11 cellular contexts compared by ENCODE assay signal in genomic region chr5:134552301-134552700, GRCh38. TPM values are rescaled to one million over a fixed set of nuclear protein-coding genes. Genes with fewer than 3 reads are reported as not detected.
A peak's percentile ranks its signal among the peaks of the same experiment; 100 is the strongest.
DNase-seq lines count a peak whose midpoint lies in the region; ATAC-seq, FAIRE-seq and TF ChIP-seq lines count a peak whose summit lies in the region.
"Had no signal": no experiment of that assay in that cellular context is flagged by ENCODE, and none has a peak within 500 bp of the region (broad histone marks: within the 10 kb centered on the region; RNA-seq: fewer than 3 reads in every experiment).

No MANE protein-coding gene starts in this region.

- H3K4me1 ChIP-seq in keratinocyte (ENCODE audit: control insufficient read depth, extremely low read depth, insufficient read depth, low read length) (peaks cover 54% of the 10 kb centered on the region), upper lobe of right lung (peaks cover 40% of the 10 kb centered on the region)

- FAIRE-seq in keratinocyte (lab: Jason Lieb, UNC): no peak

- in situ Hi-C loops in astrocyte of the spinal cord (cut with HindIII; ENCODE audit: low sequenced_read_pairs): no loop called here

- peaks cover 4 to 31% of the 10 kb centered on the region in 2 experiments for H3K36me3 ChIP-seq in keratinocyte (ENCODE audit: control insufficient read depth in 2 of 2, extremely low read depth in 1 of 2, insufficient read depth in 2 of 2, low read length in 2 of 2)
- peaks cover 39% of the 10 kb centered on the region for H3K36me3 ChIP-seq in upper lobe of right lung
- H3K36me3 ChIP-seq: BE2C had no signal

- peaks cover 3% of the 10 kb centered on the region for H3K79me2 ChIP-seq in keratinocyte (ENCODE audit: control insufficient read depth, insufficient read depth, low read length)

- ATAC-seq in activated T-cell treated with anti-CD3 and anti-CD28 coated beads, Interleukin-2, amount 50 U/mL, for 72 hours (replicated peaks in 1 of 2): no peak
- peak; percentile 24 for ATAC-seq in upper lobe of right lung

- no peak overlapping the region for H3K9ac ChIP-seq in keratinocyte (ENCODE audit: control insufficient read depth, extremely low read depth, insufficient read depth, low read length)

- no peak for TF ChIP-seq CTCF in astrocyte of the spinal cord (IDR thresholded peaks at IDR 0.05; ENCODE audit: low read depth, low read length)
- TF ChIP-seq CTCF in keratinocyte (optimal IDR thresholded peaks at IDR 0.05 in 1 of 3, IDR thresholded peaks at IDR 0.05 in 1 of 3, conservative IDR thresholded peaks at IDR 0.05 in 1 of 3; ENCODE audit: extremely low read depth in 1 of 3, insufficient read depth in 2 of 3, low read length in 3 of 3): no peak
- TF ChIP-seq CTCF in upper lobe of right lung (IDR thresholded peaks at IDR 0.05): no peak

- no peaks in the 10 kb centered on the region for H3K9me3 ChIP-seq in keratinocyte (ENCODE audit: control insufficient read depth, low read depth, low read length)
- H3K9me3 ChIP-seq in upper lobe of right lung: no peaks in the 10 kb centered on the region
- H3K9me3 ChIP-seq: BE2C had no signal

- no peak for DNase-seq in activated T-cell treated with anti-CD3 and anti-CD28 coated beads, Interleukin-2, amount 50 U/mL, for 24 hours
- no peak for DNase-seq in activated T-cell treated with anti-CD3 and anti-CD28 coated beads, Interleukin-2, amount 50 U/mL, for 72 hours
- DNase-seq in astrocyte of the spinal cord (ENCODE audit: low read depth, low spot score): peak; percentile 96
- DNase-seq in keratinocyte (ENCODE audit: low read depth, low spot score): no peak
- DNase-seq in upper lobe of right lung: no peak
- no peak for DNase-seq in GDM1 (lab: John Stamatoyannopoulos, UW)
- DNase-seq in NCI-H345 treated with DMSO at 0.1 percent for 48 hours (lab: John Stamatoyannopoulos, UW; ENCODE audit: unreplicated experiment): no peak
- no peak for DNase-seq in activated gamma-delta T cell (lab: John Stamatoyannopoulos, UW)
- DNase-seq: BE2C, NCI-H69 had no signal

- H3K4me3 Mint-ChIP-seq in activated T-cell treated with anti-CD3 and anti-CD28 coated beads, Interleukin-2, amount 50 U/mL, for 24 hours: no peak overlapping the region
- no peak overlapping the region for H3K4me3 Mint-ChIP-seq in activated T-cell treated with anti-CD3 and anti-CD28 coated beads, Interleukin-2, amount 50 U/mL, for 72 hours

- H3K4me3 ChIP-seq in astrocyte of the spinal cord (ENCODE audit: low read depth, low read length) (no peak overlapping the region), keratinocyte (ENCODE audit: control insufficient read depth in 2 of 3, extremely low read depth in 1 of 3, insufficient read depth in 2 of 3, low read depth in 1 of 3, low read length in 3 of 3) (no peak overlapping the region), upper lobe of right lung (no peak overlapping the region)
- H3K4me3 ChIP-seq: skin epidermis had no signal

- H4K20me1 ChIP-seq in keratinocyte (ENCODE audit: control insufficient read depth, extremely low read depth, insufficient read depth, low read length): peaks cover 4% of the 10 kb centered on the region

- H3K9me3 Mint-ChIP-seq in activated T-cell treated with anti-CD3 and anti-CD28 coated beads, Interleukin-2, amount 50 U/mL, for 24 hours: no peaks in the 10 kb centered on the region
- H3K9me3 Mint-ChIP-seq in activated T-cell treated with anti-CD3 and anti-CD28 coated beads, Interleukin-2, amount 50 U/mL, for 72 hours: no peaks in the 10 kb centered on the region

- H3K27me3 Mint-ChIP-seq in activated T-cell treated with anti-CD3 and anti-CD28 coated beads, Interleukin-2, amount 50 U/mL, for 24 hours: no peaks in the 10 kb centered on the region
- no peaks in the 10 kb centered on the region for H3K27me3 Mint-ChIP-seq in activated T-cell treated with anti-CD3 and anti-CD28 coated beads, Interleukin-2, amount 50 U/mL, for 72 hours (ENCODE audit: low read depth)

- H3K27ac ChIP-seq in keratinocyte (ENCODE audit: control insufficient read depth, insufficient read depth, low read length) (no peak overlapping the region), upper lobe of right lung (peak overlapping the region; percentile 24)

- H2AFZ ChIP-seq in keratinocyte (ENCODE audit: control insufficient read depth, low read length): no peak overlapping the region

- H3K36me3 Mint-ChIP-seq in activated T-cell treated with anti-CD3 and anti-CD28 coated beads, Interleukin-2, amount 50 U/mL, for 24 hours (ENCODE audit: low read depth): peaks cover 85% of the 10 kb centered on the region
- peaks cover 8 to 16% of the 10 kb centered on the region in 2 donors for H3K36me3 Mint-ChIP-seq in activated T-cell treated with anti-CD3 and anti-CD28 coated beads, Interleukin-2, amount 50 U/mL, for 72 hours (ENCODE audit: insufficient read depth in 2 of 2)

- intact Hi-C loops in upper lobe of right lung (cut with DNase I): no loop called here

- H3K4me1 Mint-ChIP-seq in activated T-cell treated with anti-CD3 and anti-CD28 coated beads, Interleukin-2, amount 50 U/mL, for 24 hours (ENCODE audit: low read depth): peaks cover 71% of the 10 kb centered on the region
- H3K4me1 Mint-ChIP-seq in activated T-cell treated with anti-CD3 and anti-CD28 coated beads, Interleukin-2, amount 50 U/mL, for 72 hours (ENCODE audit: low read depth): peaks cover 64% of the 10 kb centered on the region

- H3K27ac Mint-ChIP-seq in activated T-cell treated with anti-CD3 and anti-CD28 coated beads, Interleukin-2, amount 50 U/mL, for 24 hours: peak overlapping the region; percentile 79
- H3K27ac Mint-ChIP-seq in activated T-cell treated with anti-CD3 and anti-CD28 coated beads, Interleukin-2, amount 50 U/mL, for 72 hours: no peak overlapping the region

- peaks cover 8% of the 10 kb centered on the region for H3K9me1 ChIP-seq in keratinocyte (ENCODE audit: control insufficient read depth, extremely low read depth, insufficient read depth, low read length)

- H3K4me2 ChIP-seq in keratinocyte (ENCODE audit: control insufficient read depth, extremely low read depth, insufficient read depth, low read depth, low read length): peak overlapping the region; percentile 22

- dilution Hi-C loops in keratinocyte (cut with MboI; ENCODE audit: extremely low pct_ligation_motif_present, low sequenced_read_pairs): no loop called here

- H3K27me3 ChIP-seq in keratinocyte (ENCODE audit: control insufficient read depth, extremely low read depth, insufficient read depth, low read length) (no peaks in the 10 kb centered on the region), upper lobe of right lung (no peaks in the 10 kb centered on the region)
- H3K27me3 ChIP-seq: BE2C had no signal

RNA-seq across cellular contexts. Expression of gene JADE2, which starts 26.8 kb away (rescaled TPM):
- 10 to 100 TPM; 87.0 to 88.8 TPM for total RNA-seq in activated T-cell treated with anti-CD3 and anti-CD28 coated beads, Interleukin-2, amount 50 U/mL, for 72 hours
- 8.4 to 15.5 TPM (median 11.1 TPM) in 3 replicates for polyA plus RNA-seq in keratinocyte
- polyA plus RNA-seq in keratinocyte (2011; ENCODE audit: low read depth): 3.3 TPM
- 6.2 and 10.7 TPM in 2 replicates for polyA plus RNA-seq in keratinocyte (2011; cell fraction: cytosol; rRNA removed)
- 13.5 and 16.0 TPM in 2 replicates for polyA plus RNA-seq in keratinocyte (2011; cell fraction: nucleus; rRNA removed)
- 3.0 and 18.5 TPM in 2 replicates for polyA plus RNA-seq in keratinocyte (2012; ENCODE audit: low replicate concordance)
- 16.5 to 42.2 TPM (median 27.7 TPM) in 3 replicates for polyA minus RNA-seq in keratinocyte
- polyA minus RNA-seq in keratinocyte (2011; cell fraction: cytosol; rRNA and poly(A)+ RNA removed): 25.3 TPM
- 19.3 and 20.4 TPM in 2 replicates for polyA minus RNA-seq in keratinocyte (2011; cell fraction: nucleus; rRNA and poly(A)+ RNA removed)
- total RNA-seq in upper lobe of right lung: 86.7 TPM
